In genomic region chr6:21846541-21847451, GRCh38 we compare ENCODE assay signal across 8 cellular contexts.
A peak's percentile ranks its signal among the peaks of the same experiment; 100 is the strongest.
DNase-seq lines count a peak whose midpoint lies in the region; ATAC-seq and TF ChIP-seq lines count a peak whose summit lies in the region.

No MANE protein-coding gene starts in this region.

- no peak overlapping the region for H2BK12ac ChIP-seq in mesenchymal stem cell (ENCODE audit: low read length in 2 of 2)

- TF ChIP-seq POLR2A in prostate gland (IDR thresholded peaks at IDR 0.05): no peak

- peak; percentile 98 for DNase-seq in SHP77 treated with DMSO at 0.1 percent for 48 hours (lab: John Stamatoyannopoulos, UW)
- DNase-seq in mesenchymal stem cell: peak; percentile 40
- DNase-seq in prostate gland (ENCODE audit: low spot score): no peak
- no peak for DNase-seq in SW 1271 (lab: John Stamatoyannopoulos, UW)
- DNase-seq in posterior cingulate gyrus: no peak
- DNase-seq in GM03348 (ENCODE audit: low spot score): no peak

- H3K27ac ChIP-seq in KOPT-K1 (ENCODE audit: low read depth, low read length, poor library complexity, severe bottlenecking) (peak overlapping the region; percentile 89), mesenchymal stem cell (ENCODE audit: low read length, poor library complexity, severe bottlenecking) (no peak overlapping the region), prostate gland (no peak overlapping the region)

- no peak overlapping the region for H4K8ac ChIP-seq in mesenchymal stem cell (ENCODE audit: low read length)

- no peak overlapping the region for H2AFZ ChIP-seq in mesenchymal stem cell (ENCODE audit: low read depth, low read length)

- TF ChIP-seq CTCF in prostate gland (IDR thresholded peaks at IDR 0.05): no peak

- intact Hi-C loops in prostate gland (cut with DNase I) (loop anchor here (10.0 kb wide), 1 partner anchor 252 kb away; the partner anchor contains the start of gene SOX4), posterior cingulate gyrus (cut with DNase I) (no loop called here)

- no peak overlapping the region for H4K91ac ChIP-seq in mesenchymal stem cell (ENCODE audit: low read length)

- no peak overlapping the region for H2BK5ac ChIP-seq in mesenchymal stem cell (ENCODE audit: low read depth, low read length, poor library complexity, severe bottlenecking)

- no peak overlapping the region for H2BK120ac ChIP-seq in mesenchymal stem cell (ENCODE audit: low read depth, low read length)

- no peak overlapping the region for H3K4me2 ChIP-seq in mesenchymal stem cell (ENCODE audit: low read length, poor library complexity, severe bottlenecking)

- H3K4me1 ChIP-seq in mesenchymal stem cell (ENCODE audit: control insufficient read depth, insufficient read depth, low read depth, low read length): peaks cover 6% of the 10 kb centered on the region
- H3K4me1 ChIP-seq in prostate gland (replicated peaks): no peaks in the 10 kb centered on the region

- H3K79me1 ChIP-seq in mesenchymal stem cell (replicated peaks; ENCODE audit: low read length, poor library complexity, severe bottlenecking): no peaks in the 10 kb centered on the region

- H3K14ac ChIP-seq in mesenchymal stem cell (ENCODE audit: low read length in 2 of 2): no peak overlapping the region

- H3K4ac ChIP-seq in mesenchymal stem cell (ENCODE audit: low read depth in 1 of 2, low read length in 2 of 2): no peak overlapping the region

- no peak overlapping the region for H2BK15ac ChIP-seq in mesenchymal stem cell (ENCODE audit: low read depth, poor library complexity, severe bottlenecking)

- peak; percentile 73 for ATAC-seq in GM19438 (IDR thresholded peaks at IDR 0.05; ENCODE audit: low read depth, unreplicated experiment)

- H3K9me3 ChIP-seq in KOPT-K1 (ENCODE audit: insufficient read depth, low read length, poor library complexity, severe bottlenecking): no peaks in the 10 kb centered on the region
- H3K9me3 ChIP-seq in mesenchymal stem cell (ENCODE audit: control insufficient read depth, low read length): no peaks in the 10 kb centered on the region
- no peaks in the 10 kb centered on the region for H3K9me3 ChIP-seq in prostate gland

- H3K23ac ChIP-seq in mesenchymal stem cell (ENCODE audit: low read length in 2 of 2): peak overlapping the region in 1 of 2 experiments; percentile 60

- no peaks in the 10 kb centered on the region for H3K27me3 ChIP-seq in mesenchymal stem cell (ENCODE audit: control insufficient read depth in 1 of 2, insufficient read depth in 1 of 2, low read length in 2 of 2)
- no peaks in the 10 kb centered on the region for H3K27me3 ChIP-seq in prostate gland (replicated peaks; ENCODE audit: insufficient read depth)

- H2AK5ac ChIP-seq in mesenchymal stem cell (ENCODE audit: low read length, severe bottlenecking): peak overlapping the region; percentile 23

- no peak overlapping the region for H3K9ac ChIP-seq in mesenchymal stem cell (ENCODE audit: low read length)

- H3K36me3 ChIP-seq in KOPT-K1 (ENCODE audit: insufficient read depth, low read length): no peaks in the 10 kb centered on the region
- no peaks in the 10 kb centered on the region for H3K36me3 ChIP-seq in mesenchymal stem cell (ENCODE audit: control insufficient read depth in 1 of 2, insufficient read depth in 2 of 2, low read depth in 1 of 2, low read length in 2 of 2)
- H3K36me3 ChIP-seq in prostate gland: no peaks in the 10 kb centered on the region

- no peak overlapping the region for H3K4me3 ChIP-seq in mesenchymal stem cell (ENCODE audit: insufficient read depth in 1 of 2, low read depth in 1 of 2, low read length in 2 of 2)
- H3K4me3 ChIP-seq in prostate gland: no peak overlapping the region

- 58% methylated on average over 11 of the region's 12 CpGs for WGBS in mesenchymal stem cell
- WGBS in prostate gland: 42% methylated on average over 12 of the region's 12 CpGs

- peak overlapping the region; percentile 41 to 43 for H3K18ac ChIP-seq in mesenchymal stem cell (ENCODE audit: low read depth in 1 of 2, low read length in 2 of 2)

Comparison
In these comparisons a context has a peak if more than half of its experiments do, and no peak if none do; other contexts are left out.
1. DNase-seq: peak in SHP77 treated with DMSO at 0.1 percent for 48 hours (single experiment) and mesenchymal stem cell (single experiment); none in prostate gland (single experiment), SW 1271 (0 of 2), posterior cingulate gyrus (0 of 10) and GM03348 (single experiment).